2 cellular contexts compared by ENCODE assay signal in the genomic region with DNA sequence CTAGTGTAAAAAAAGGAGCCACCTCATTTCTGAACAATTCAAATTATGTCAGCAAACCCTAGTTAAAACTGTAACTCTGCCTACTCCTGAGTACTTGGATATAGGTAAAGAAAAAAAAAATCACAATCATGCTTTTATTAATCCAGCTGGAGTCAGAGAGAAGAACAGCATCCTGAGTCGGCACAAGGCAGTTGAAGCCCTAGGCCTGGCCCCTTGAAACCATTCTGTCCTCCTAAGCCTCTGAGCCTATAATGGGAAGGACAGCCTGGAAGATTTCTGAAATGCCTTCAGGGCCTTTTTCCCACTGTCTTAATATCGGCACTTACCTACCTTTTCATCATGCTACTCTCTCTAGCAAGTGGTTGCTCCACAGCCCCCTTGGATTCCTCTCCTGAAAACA.
A peak's percentile ranks its signal among the peaks of the same experiment; 100 is the strongest.
TF ChIP-seq lines count a peak whose summit lies in the region.

No MANE protein-coding gene starts in this region.

TF ChIP-seq in HEK293, 187 proteins besides CTCF, POLR2A, EP300 and RAD21:
- TF ChIP-seq, protein P1, sequence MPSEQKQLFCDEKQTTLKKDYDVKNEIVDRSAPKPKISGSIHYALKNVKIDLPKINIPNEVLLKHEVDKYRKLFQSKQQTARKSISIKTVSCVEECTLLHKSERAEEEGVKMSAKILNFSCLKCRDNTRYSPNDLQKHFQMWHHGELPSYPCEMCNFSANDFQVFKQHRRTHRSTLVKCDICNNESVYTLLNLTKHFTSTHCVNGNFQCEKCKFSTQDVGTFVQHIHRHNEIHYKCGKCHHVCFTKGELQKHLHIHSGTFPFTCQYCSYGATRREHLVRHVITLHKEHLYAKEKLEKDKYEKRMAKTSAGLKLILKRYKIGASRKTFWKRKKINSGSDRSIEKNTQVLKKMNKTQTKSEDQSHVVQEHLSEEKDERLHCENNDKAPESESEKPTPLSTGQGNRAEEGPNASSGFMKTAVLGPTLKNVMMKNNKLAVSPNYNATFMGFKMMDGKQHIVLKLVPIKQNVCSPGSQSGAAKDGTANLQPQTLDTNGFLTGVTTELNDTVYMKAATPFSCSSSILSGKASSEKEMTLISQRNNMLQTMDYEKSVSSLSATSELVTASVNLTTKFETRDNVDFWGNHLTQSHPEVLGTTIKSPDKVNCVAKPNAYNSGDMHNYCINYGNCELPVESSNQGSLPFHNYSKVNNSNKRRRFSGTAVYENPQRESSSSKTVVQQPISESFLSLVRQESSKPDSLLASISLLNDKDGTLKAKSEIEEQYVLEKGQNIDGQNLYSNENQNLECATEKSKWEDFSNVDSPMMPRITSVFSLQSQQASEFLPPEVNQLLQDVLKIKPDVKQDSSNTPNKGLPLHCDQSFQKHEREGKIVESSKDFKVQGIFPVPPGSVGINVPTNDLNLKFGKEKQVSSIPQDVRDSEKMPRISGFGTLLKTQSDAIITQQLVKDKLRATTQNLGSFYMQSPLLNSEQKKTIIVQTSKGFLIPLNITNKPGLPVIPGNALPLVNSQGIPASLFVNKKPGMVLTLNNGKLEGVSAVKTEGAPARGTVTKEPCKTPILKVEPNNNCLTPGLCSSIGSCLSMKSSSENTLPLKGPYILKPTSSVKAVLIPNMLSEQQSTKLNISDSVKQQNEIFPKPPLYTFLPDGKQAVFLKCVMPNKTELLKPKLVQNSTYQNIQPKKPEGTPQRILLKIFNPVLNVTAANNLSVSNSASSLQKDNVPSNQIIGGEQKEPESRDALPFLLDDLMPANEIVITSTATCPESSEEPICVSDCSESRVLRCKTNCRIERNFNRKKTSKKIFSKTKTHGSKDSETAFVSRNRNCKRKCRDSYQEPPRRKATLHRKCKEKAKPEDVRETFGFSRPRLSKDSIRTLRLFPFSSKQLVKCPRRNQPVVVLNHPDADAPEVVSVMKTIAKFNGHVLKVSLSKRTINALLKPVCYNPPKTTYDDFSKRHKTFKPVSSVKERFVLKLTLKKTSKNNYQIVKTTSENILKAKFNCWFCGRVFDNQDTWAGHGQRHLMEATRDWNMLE (tag by site-specific recombination; conservative IDR thresholded peaks at IDR 0.05; ENCODE audit: low read depth) = 0 out of 2 replicates have a peak, but pooled peaks have one; percentile 18
- TF ChIP-seq PRDM2 (tag by site-specific recombination; IDR thresholded peaks at IDR 0.05; ENCODE audit: borderline replicate concordance) = no peak
- TF ChIP-seq ZNF677 (tag by site-specific recombination; IDR thresholded peaks at IDR 0.05) = 0 out of 2 replicates have a peak, but pooled peaks have one; percentile 35
- TF ChIP-seq ZNF510 (tag by site-specific recombination; IDR thresholded peaks at IDR 0.05; ENCODE audit: insufficient replicate concordance) = peak; percentile 39
- TF ChIP-seq YY1 (tag by site-specific recombination; IDR thresholded peaks at IDR 0.05) = no peak
- peak; percentile 98; the same call in 1 of the 2 replicates for TF ChIP-seq TRIM28 (IDR thresholded peaks at IDR 0.05; ENCODE audit: borderline replicate concordance, low read length)
- peak; percentile 97 for TF ChIP-seq SETDB1 (IDR thresholded peaks at IDR 0.05; ENCODE audit: insufficient read length, low read length)
- TF ChIP-seq ZNF585B (tag by site-specific recombination; IDR thresholded peaks at IDR 0.05) = peak; percentile 100
- no peak for TF ChIP-seq ZNF777 (tag by site-specific recombination; IDR thresholded peaks at IDR 0.05; ENCODE audit: borderline replicate concordance)

TF ChIP-seq in K562, 482 proteins besides CTCF, POLR2A, EP300 and RAD21 (continued from another document and continues in another):
- TF ChIP-seq, protein P2, sequence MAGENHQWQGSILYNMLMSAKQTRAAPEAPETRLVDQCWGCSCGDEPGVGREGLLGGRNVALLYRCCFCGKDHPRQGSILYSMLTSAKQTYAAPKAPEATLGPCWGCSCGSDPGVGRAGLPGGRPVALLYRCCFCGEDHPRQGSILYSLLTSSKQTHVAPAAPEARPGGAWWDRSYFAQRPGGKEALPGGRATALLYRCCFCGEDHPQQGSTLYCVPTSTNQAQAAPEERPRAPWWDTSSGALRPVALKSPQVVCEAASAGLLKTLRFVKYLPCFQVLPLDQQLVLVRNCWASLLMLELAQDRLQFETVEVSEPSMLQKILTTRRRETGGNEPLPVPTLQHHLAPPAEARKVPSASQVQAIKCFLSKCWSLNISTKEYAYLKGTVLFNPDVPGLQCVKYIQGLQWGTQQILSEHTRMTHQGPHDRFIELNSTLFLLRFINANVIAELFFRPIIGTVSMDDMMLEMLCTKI (IDR thresholded peaks at IDR 0.05; ENCODE audit: partially characterized antibody) = no peak
- TF ChIP-seq, protein P3, sequence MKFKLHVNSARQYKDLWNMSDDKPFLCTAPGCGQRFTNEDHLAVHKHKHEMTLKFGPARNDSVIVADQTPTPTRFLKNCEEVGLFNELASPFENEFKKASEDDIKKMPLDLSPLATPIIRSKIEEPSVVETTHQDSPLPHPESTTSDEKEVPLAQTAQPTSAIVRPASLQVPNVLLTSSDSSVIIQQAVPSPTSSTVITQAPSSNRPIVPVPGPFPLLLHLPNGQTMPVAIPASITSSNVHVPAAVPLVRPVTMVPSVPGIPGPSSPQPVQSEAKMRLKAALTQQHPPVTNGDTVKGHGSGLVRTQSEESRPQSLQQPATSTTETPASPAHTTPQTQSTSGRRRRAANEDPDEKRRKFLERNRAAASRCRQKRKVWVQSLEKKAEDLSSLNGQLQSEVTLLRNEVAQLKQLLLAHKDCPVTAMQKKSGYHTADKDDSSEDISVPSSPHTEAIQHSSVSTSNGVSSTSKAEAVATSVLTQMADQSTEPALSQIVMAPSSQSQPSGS (CRISPR knock-in tag; IDR thresholded peaks at IDR 0.05) = no peak
- TF ChIP-seq RREB1 (CRISPR knock-in tag; IDR thresholded peaks at IDR 0.05) (no peak), HNRNPLL (IDR thresholded peaks at IDR 0.05; ENCODE audit: low read depth, low read length, poor library complexity, severe bottlenecking) (no peak), HDAC3 (IDR thresholded peaks at IDR 0.05; ENCODE audit: borderline replicate concordance, partially characterized antibody) (no peak), USF1 (CRISPR knock-in tag; IDR thresholded peaks at IDR 0.05) (no peak), NFYB (IDR thresholded peaks at IDR 0.05; ENCODE audit: extremely low read depth, insufficient read length) (no peak), POLR2AphosphoS5 (IDR thresholded peaks at IDR 0.05; ENCODE audit: control insufficient read depth, insufficient read depth, low read depth, low read length) (0 out of 2 replicates have a peak, but pooled peaks have one; percentile 18), SLC30A9 (CRISPR knock-in tag; IDR thresholded peaks at IDR 0.05) (no peak), HLTF (IDR thresholded peaks at IDR 0.05) (no peak), CBX8 (IDR thresholded peaks at IDR 0.05; ENCODE audit: borderline replicate concordance, extremely low read depth, low read depth, low read length, poor library complexity, severe bottlenecking) (no peak), TRIM24 (IDR thresholded peaks at IDR 0.05) (peak in 1 of 2 experiments; percentile 59; a peak in 1 of 4 replicates), TOE1 (IDR thresholded peaks at IDR 0.05; ENCODE audit: borderline replicate concordance) (no peak), TOE1 (CRISPR knock-in tag; IDR thresholded peaks at IDR 0.05; ENCODE audit: borderline replicate concordance, low read depth) (no peak), JUNB (CRISPR knock-in tag; conservative IDR thresholded peaks at IDR 0.05) (no peak)
- TF ChIP-seq, protein P4, sequence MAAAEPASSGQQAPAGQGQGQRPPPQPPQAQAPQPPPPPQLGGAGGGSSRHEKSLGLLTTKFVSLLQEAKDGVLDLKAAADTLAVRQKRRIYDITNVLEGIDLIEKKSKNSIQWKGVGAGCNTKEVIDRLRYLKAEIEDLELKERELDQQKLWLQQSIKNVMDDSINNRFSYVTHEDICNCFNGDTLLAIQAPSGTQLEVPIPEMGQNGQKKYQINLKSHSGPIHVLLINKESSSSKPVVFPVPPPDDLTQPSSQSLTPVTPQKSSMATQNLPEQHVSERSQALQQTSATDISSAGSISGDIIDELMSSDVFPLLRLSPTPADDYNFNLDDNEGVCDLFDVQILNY (CRISPR knock-in tag; IDR thresholded peaks at IDR 0.05) = no peak
- TF ChIP-seq, protein P5, sequence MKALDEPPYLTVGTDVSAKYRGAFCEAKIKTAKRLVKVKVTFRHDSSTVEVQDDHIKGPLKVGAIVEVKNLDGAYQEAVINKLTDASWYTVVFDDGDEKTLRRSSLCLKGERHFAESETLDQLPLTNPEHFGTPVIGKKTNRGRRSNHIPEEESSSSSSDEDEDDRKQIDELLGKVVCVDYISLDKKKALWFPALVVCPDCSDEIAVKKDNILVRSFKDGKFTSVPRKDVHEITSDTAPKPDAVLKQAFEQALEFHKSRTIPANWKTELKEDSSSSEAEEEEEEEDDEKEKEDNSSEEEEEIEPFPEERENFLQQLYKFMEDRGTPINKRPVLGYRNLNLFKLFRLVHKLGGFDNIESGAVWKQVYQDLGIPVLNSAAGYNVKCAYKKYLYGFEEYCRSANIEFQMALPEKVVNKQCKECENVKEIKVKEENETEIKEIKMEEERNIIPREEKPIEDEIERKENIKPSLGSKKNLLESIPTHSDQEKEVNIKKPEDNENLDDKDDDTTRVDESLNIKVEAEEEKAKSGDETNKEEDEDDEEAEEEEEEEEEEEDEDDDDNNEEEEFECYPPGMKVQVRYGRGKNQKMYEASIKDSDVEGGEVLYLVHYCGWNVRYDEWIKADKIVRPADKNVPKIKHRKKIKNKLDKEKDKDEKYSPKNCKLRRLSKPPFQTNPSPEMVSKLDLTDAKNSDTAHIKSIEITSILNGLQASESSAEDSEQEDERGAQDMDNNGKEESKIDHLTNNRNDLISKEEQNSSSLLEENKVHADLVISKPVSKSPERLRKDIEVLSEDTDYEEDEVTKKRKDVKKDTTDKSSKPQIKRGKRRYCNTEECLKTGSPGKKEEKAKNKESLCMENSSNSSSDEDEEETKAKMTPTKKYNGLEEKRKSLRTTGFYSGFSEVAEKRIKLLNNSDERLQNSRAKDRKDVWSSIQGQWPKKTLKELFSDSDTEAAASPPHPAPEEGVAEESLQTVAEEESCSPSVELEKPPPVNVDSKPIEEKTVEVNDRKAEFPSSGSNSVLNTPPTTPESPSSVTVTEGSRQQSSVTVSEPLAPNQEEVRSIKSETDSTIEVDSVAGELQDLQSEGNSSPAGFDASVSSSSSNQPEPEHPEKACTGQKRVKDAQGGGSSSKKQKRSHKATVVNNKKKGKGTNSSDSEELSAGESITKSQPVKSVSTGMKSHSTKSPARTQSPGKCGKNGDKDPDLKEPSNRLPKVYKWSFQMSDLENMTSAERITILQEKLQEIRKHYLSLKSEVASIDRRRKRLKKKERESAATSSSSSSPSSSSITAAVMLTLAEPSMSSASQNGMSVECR (CRISPR knock-in tag; IDR thresholded peaks at IDR 0.05) = no peak
- TF ChIP-seq, protein P6, sequence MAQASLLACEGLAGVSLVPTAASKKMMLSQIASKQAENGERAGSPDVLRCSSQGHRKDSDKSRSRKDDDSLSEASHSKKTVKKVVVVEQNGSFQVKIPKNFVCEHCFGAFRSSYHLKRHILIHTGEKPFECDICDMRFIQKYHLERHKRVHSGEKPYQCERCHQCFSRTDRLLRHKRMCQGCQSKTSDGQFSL (CRISPR knock-in tag; IDR thresholded peaks at IDR 0.05) = no peak
- TF ChIP-seq, protein P6 (tag; IDR thresholded peaks at IDR 0.05) = no peak
